In the genomic region with DNA sequence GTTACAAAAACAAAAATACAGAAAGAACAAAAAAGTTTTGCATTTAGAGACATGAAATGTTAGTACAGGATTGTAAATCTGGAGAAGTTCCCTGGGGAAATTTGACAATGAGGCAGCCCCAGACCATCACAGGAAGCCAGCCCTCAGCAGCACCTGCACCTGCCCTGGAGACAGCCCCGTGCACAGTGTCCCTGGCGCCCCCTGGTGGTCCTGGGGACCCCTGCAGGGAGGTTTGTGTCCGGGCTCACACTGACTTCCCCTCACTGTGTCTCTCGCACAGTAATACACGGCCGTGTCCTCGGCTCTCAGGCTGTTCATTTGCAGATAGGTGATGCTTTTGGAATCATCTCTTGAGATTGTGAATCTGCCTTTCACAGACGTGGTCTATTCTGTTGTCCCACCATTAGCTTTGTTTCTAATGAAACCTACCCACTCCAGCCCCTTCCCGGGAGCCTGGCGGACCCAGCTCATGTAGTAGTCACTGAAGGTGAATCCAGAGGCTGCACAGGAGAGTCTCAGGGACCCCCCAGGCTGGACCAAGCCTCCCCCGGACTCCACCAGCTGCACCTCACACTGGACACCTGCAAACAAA, we compare ENCODE assay signal across 8 cellular contexts.
DNase-seq lines count a peak whose midpoint lies in the region; FAIRE-seq and TF ChIP-seq lines count a peak whose summit lies in the region.
"Not testable (repeated sequence)": the region's sequence is repeated elsewhere in the genome, so short reads cannot be mapped to it uniquely, and the experiment has no call there.

No MANE protein-coding gene starts in this region.

- TF ChIP-seq CTCF in BE2C (IDR thresholded peaks at IDR 0.05; ENCODE audit: low read depth, low read length) (peak; percentile 59), neutrophil (IDR thresholded peaks at IDR 0.05) (peak; percentile 41)
- TF ChIP-seq CTCF in chondrocyte (IDR thresholded peaks at IDR 0.05): not testable (repeated sequence)

- not testable (repeated sequence) for H3K27ac Mint-ChIP-seq in chondrocyte (ENCODE audit: unreplicated experiment)

- H3K4me3 Mint-ChIP-seq in chondrocyte (ENCODE audit: unreplicated experiment): not testable (repeated sequence)

- peak; percentile 93 for FAIRE-seq in GM19239 (lab: Jason Lieb, UNC)

- not testable (repeated sequence) for H3K4me3 ChIP-seq in BE2C (ENCODE audit: low read depth, low read length); neutrophil (ENCODE audit: low read depth in 1 of 2, low read length in 1 of 2)

- not testable (repeated sequence) for H3K27me3 ChIP-seq in BE2C, neutrophil

- H3K9me3 Mint-ChIP-seq in chondrocyte (ENCODE audit: low read depth): peaks cover 31% of the 10 kb centered on the region

- not testable (repeated sequence) for H3K4me1 Mint-ChIP-seq in chondrocyte (ENCODE audit: low read depth)

- DNase-seq in BE2C (peak; percentile 67), NCI-H510A treated with DMSO at 0.1 percent for 48 hours (lab: John Stamatoyannopoulos, UW) (peak; percentile 21), UCSD-AML1 (lab: John Stamatoyannopoulos, UW; ENCODE audit: unreplicated experiment) (peak; percentile 54), chondrocyte (ENCODE audit: low spot score) (peak; percentile 66)
- DNase-seq in GM19239 (ENCODE audit: insufficient read length, low spot score): not testable (repeated sequence)
- peak; percentile 84 for DNase-seq in activated T-cell treated with anti-CD3 and anti-CD28 coated beads, Interleukin-2, amount 50 U/mL, for 1 hour
- peak; percentile 35 to 45 for DNase-seq in stimulated activated CD8-positive, alpha-beta memory T cell treated with anti-CD3 and anti-CD28 coated beads, Interleukin-15, amount 100 ng/mL, for 4 hours (ENCODE audit: low read depth in 2 of 2)

- not testable (repeated sequence) for H3K4me1 ChIP-seq in BE2C; neutrophil (ENCODE audit: control insufficient read depth in 1 of 2, insufficient read depth in 1 of 2, low read depth in 1 of 2, low read length in 1 of 2)

- H3K36me3 ChIP-seq in BE2C, neutrophil: not testable (repeated sequence)

- H3K9me3 ChIP-seq in BE2C, neutrophil: not testable (repeated sequence)

- H3K36me3 Mint-ChIP-seq in chondrocyte (ENCODE audit: low read depth): not testable (repeated sequence)

- H3K27ac ChIP-seq in neutrophil: not testable (repeated sequence)

- H3K27me3 Mint-ChIP-seq in chondrocyte (ENCODE audit: low read depth): not testable (repeated sequence)
